Comparison of ENCODE assay signal across 8 cellular contexts in genomic region chrX:41441934-41442823, GRCh38. TPM values are rescaled to one million over a fixed set of nuclear protein-coding genes. Genes with fewer than 3 reads are reported as not detected.
DNase-seq lines count a peak whose midpoint lies in the region; ATAC-seq and TF ChIP-seq lines count a peak whose summit lies in the region.

No MANE protein-coding gene starts in this region.

- H3K9me3 ChIP-seq in PC-3 (ENCODE audit: low read length): no peaks in the 10 kb centered on the region
- no peaks in the 10 kb centered on the region for H3K9me3 ChIP-seq in neuronal stem cell (replicated peaks in 1 of 2; ENCODE audit: control insufficient read depth in 2 of 2, insufficient read depth in 1 of 2, low read depth in 1 of 2, low read length in 2 of 2)
- no peaks in the 10 kb centered on the region for H3K9me3 ChIP-seq in subcutaneous abdominal adipose tissue (ENCODE audit: control insufficient read depth in 5 of 5, low read length in 5 of 5)

- CTCF ChIA-PET in PC-3 (lab: Charles Lee): interaction anchor here (0.6 kb wide), 1 partner anchor 49 kb away, joined by 5 read pairs; no protein-coding TSS in a partner anchor

- ATAC-seq in GM19043 (IDR thresholded peaks at IDR 0.05; ENCODE audit: low read depth, unreplicated experiment) (peak; percentile 76), HG03354 (IDR thresholded peaks at IDR 0.05; ENCODE audit: poor library complexity, severe bottlenecking, unreplicated experiment) (peak; percentile 78), PC-3 (peak; percentile 95)
- ATAC-seq in activated T-helper 17 cell treated with anti-CD3 and anti-CD28 coated beads, Interleukin-2, amount 50 U/mL, for 72 hours (replicated peaks): peak; percentile 93

- H3K4me3 ChIP-seq in PC-3 (ENCODE audit: low read length) (peak overlapping the region; percentile 68), neuronal stem cell (ENCODE audit: low read length in 2 of 2) (peak overlapping the region in 1 of 2 donors; percentile 73), subcutaneous abdominal adipose tissue (ENCODE audit: low read depth in 1 of 5, low read length in 5 of 5) (peak overlapping the region; percentile 42 to 63 (median 56))

- POLR2A ChIA-PET in PC-3 (lab: Charles Lee; ENCODE audit: unreplicated experiment): no interaction called here

- H3K4me2 ChIP-seq in PC-3 (ENCODE audit: low read length): peak overlapping the region; percentile 89
- peak overlapping the region; percentile 48 for H3K4me2 ChIP-seq in neuronal stem cell (ENCODE audit: insufficient read depth, low read length, poor library complexity, severe bottlenecking)

- H4K91ac ChIP-seq in neuronal stem cell (ENCODE audit: low read depth, low read length, poor library complexity): no peak overlapping the region

- H3K27ac ChIP-seq in PC-3 (ENCODE audit: low read length): no peak overlapping the region
- H3K27ac ChIP-seq in neuronal stem cell (replicated peaks; ENCODE audit: low read length): no peak overlapping the region
- H3K27ac ChIP-seq in subcutaneous abdominal adipose tissue (ENCODE audit: low read depth, low read length): peak overlapping the region; percentile 65

- H3K9me2 ChIP-seq in PC-3 (replicated peaks; ENCODE audit: low read length): no peaks in the 10 kb centered on the region

- H3K4me1 Mint-ChIP-seq in activated T-helper 17 cell treated with anti-CD3 and anti-CD28 coated beads, Interleukin-2, amount 50 U/mL, for 72 hours: no peaks in the 10 kb centered on the region

- TF ChIP-seq CTCF in PC-3 (conservative IDR thresholded peaks at IDR 0.05; ENCODE audit: low read depth, low read length): peak; percentile 66

- no peaks in the 10 kb centered on the region for H4K20me1 ChIP-seq in PC-3 (ENCODE audit: low read length)

- DNase-seq in C1 segment of cervical spinal cord (lab: John Stamatoyannopoulos, UW) (peak in 12 of 14 donors; percentile 5 to 85 (median 49)), PC-3 (peak; percentile 84), fibroblast of the conjunctiva (ENCODE audit: low read depth) (peak; percentile 82), neuronal stem cell (ENCODE audit: low spot score) (peak; percentile 29)

- no peaks in the 10 kb centered on the region for H3K36me3 Mint-ChIP-seq in activated T-helper 17 cell treated with anti-CD3 and anti-CD28 coated beads, Interleukin-2, amount 50 U/mL, for 72 hours (ENCODE audit: low read depth)

- H3K4me1 ChIP-seq in PC-3 (ENCODE audit: insufficient read depth, low read length) (peaks cover 16% of the 10 kb centered on the region; the same call in 1 of the 2 replicates), neuronal stem cell (ENCODE audit: control insufficient read depth in 2 of 2, insufficient read depth in 1 of 2, low read depth in 1 of 2, low read length in 2 of 2) (peaks cover 2 to 12% of the 10 kb centered on the region in 2 donors), subcutaneous abdominal adipose tissue (ENCODE audit: control insufficient read depth in 5 of 5, insufficient read depth in 5 of 5, low read length in 5 of 5) (peaks cover 0 to 9% (median 5%) of the 10 kb centered on the region in 5 donors)

- H3K36me3 ChIP-seq in PC-3 (ENCODE audit: low read depth, low read length): no peaks in the 10 kb centered on the region
- H3K36me3 ChIP-seq in neuronal stem cell (replicated peaks in 1 of 2; ENCODE audit: control insufficient read depth in 2 of 2, insufficient read depth in 2 of 2, low read length in 2 of 2): no peaks in the 10 kb centered on the region
- no peaks in the 10 kb centered on the region for H3K36me3 ChIP-seq in subcutaneous abdominal adipose tissue (ENCODE audit: control insufficient read depth in 5 of 5, insufficient read depth in 5 of 5, low read length in 5 of 5)

- H3K4me3 Mint-ChIP-seq in activated T-helper 17 cell treated with anti-CD3 and anti-CD28 coated beads, Interleukin-2, amount 50 U/mL, for 72 hours: peak overlapping the region; percentile 80

- peak overlapping the region; percentile 75 for H2BK15ac ChIP-seq in neuronal stem cell (ENCODE audit: low read length)

- no peak overlapping the region for H3K4ac ChIP-seq in neuronal stem cell (ENCODE audit: low read length)

- peak overlapping the region; percentile 49 for H3K9ac ChIP-seq in PC-3 (ENCODE audit: low read length)
- peak overlapping the region; percentile 60 for H3K9ac ChIP-seq in neuronal stem cell (ENCODE audit: low read depth, low read length, poor library complexity)
- peak overlapping the region in 4 of 5 donors; percentile 56 to 80 (median 64) for H3K9ac ChIP-seq in subcutaneous abdominal adipose tissue (ENCODE audit: low read length in 5 of 5)

- no peak overlapping the region for H2AK5ac ChIP-seq in neuronal stem cell (ENCODE audit: low read depth, low read length)

- no TSS peak for BruUV-seq in PC-3 (replicated peaks; lab: Mats Ljungman, UMichigan)

- H3K23ac ChIP-seq in neuronal stem cell (ENCODE audit: low read depth, low read length, poor library complexity): no peak overlapping the region

- intact Hi-C loops in PC-3 (cut with micrococcal nuclease): loop anchor here (5.0 to 10.0 kb wide), 2 partner anchors 53 to 60 kb away; no protein-coding TSS in a partner anchor

- no peak overlapping the region for H4K8ac ChIP-seq in neuronal stem cell (ENCODE audit: low read depth, low read length)

- no peaks in the 10 kb centered on the region for H3F3A ChIP-seq in PC-3 (ENCODE audit: low read length, unreplicated experiment)

- H2BK5ac ChIP-seq in neuronal stem cell (ENCODE audit: low read length): no peak overlapping the region

- no peaks in the 10 kb centered on the region for H3K27me3 ChIP-seq in PC-3 (ENCODE audit: low read length)
- no peaks in the 10 kb centered on the region for H3K27me3 ChIP-seq in neuronal stem cell (ENCODE audit: control insufficient read depth in 3 of 3, insufficient read depth in 3 of 3, low read depth in 1 of 3, low read length in 3 of 3)
- H3K27me3 ChIP-seq in subcutaneous abdominal adipose tissue (ENCODE audit: control insufficient read depth in 5 of 5, insufficient read depth in 4 of 5, low read length in 5 of 5): peaks cover 0 to 9% (median 2%) of the 10 kb centered on the region in 5 donors

- no peaks in the 10 kb centered on the region for H3K79me1 ChIP-seq in neuronal stem cell (ENCODE audit: low read depth, low read length)

- H3K18ac ChIP-seq in neuronal stem cell (ENCODE audit: low read length): peak overlapping the region; percentile 80

- H3K27me3 Mint-ChIP-seq in activated T-helper 17 cell treated with anti-CD3 and anti-CD28 coated beads, Interleukin-2, amount 50 U/mL, for 72 hours: no peaks in the 10 kb centered on the region

- H2BK12ac ChIP-seq in neuronal stem cell (ENCODE audit: low read length): no peak overlapping the region

- H3K14ac ChIP-seq in neuronal stem cell (ENCODE audit: low read length): no peak overlapping the region

- H2AFZ ChIP-seq in PC-3 (ENCODE audit: low read length) (peak overlapping the region; percentile 93), neuronal stem cell (ENCODE audit: low read length) (peak overlapping the region; percentile 74)

- no peaks in the 10 kb centered on the region for H3K9me3 Mint-ChIP-seq in activated T-helper 17 cell treated with anti-CD3 and anti-CD28 coated beads, Interleukin-2, amount 50 U/mL, for 72 hours

- H3K27ac Mint-ChIP-seq in activated T-helper 17 cell treated with anti-CD3 and anti-CD28 coated beads, Interleukin-2, amount 50 U/mL, for 72 hours: peak overlapping the region; percentile 87

- H2BK120ac ChIP-seq in neuronal stem cell (ENCODE audit: low read depth, low read length): no peak overlapping the region

- no peaks in the 10 kb centered on the region for H3K79me2 ChIP-seq in PC-3 (ENCODE audit: low read length)

- WGBS in neuronal stem cell (ENCODE audit: extremely low coverage in 2 of 2, insufficient read length in 2 of 2, insufficient replicate concordance in 1 of 2), 2 donors: no CpG with 5 or more reads among the region's 58 CpGs

RNA-seq across cellular contexts. Expression of gene NYX, which starts 5.0 kb away (rescaled TPM):
- not detected in 2 replicates for total RNA-seq in PC-3 (2014; rRNA removed)
- total RNA-seq in activated T-helper 17 cell treated with anti-CD3 and anti-CD28 coated beads, Interleukin-2, amount 50 U/mL, for 72 hours: under 1 TPM in 1 of 2 donors, not detected in 1; 0.13 TPM
- 0.01 TPM for polyA plus RNA-seq in neuronal stem cell (2013, experiment 1 of 2)
- not detected for polyA plus RNA-seq in neuronal stem cell (2013, experiment 2 of 2)

Comparison
In these comparisons a context has a peak if more than half of its experiments do, and no peak if none do; other contexts are left out.
1. DNase-seq: peak in every context shown above with its lines; median percentile 84 in PC-3; 82 in fibroblast of the conjunctiva; 49 in C1 segment of cervical spinal cord; 29 in neuronal stem cell.